18 cellular contexts compared by ENCODE assay signal in the genomic region with DNA sequence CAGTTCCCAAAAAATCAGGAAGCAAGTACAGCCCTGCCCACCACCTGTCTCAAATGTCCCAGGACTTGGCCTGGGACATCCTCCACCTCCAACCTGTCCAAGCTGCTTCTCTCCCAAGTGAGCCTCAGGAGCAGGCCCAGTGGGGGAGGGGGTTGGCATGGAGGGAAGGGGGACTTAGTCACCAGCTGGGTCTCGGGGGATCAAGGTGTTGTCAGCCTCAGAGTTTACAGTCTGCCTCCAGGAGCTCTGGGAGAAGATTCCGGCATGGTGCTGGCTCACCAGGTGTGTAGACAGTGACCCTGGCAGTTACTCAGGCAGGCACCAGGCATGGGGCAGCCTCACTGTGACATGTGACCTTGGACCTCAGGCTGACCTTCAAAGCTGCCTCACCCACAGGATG. TPM values are rescaled to one million over a fixed set of nuclear protein-coding genes. Genes with fewer than 3 reads are reported as not detected.
DNase-seq lines count a peak whose midpoint lies in the region; ATAC-seq and TF ChIP-seq lines count a peak whose summit lies in the region.
"Had no signal": no experiment of that assay in that cellular context is flagged by ENCODE, and none has a peak within 500 bp of the region (broad histone marks: within the 10 kb centered on the region; RNA-seq: fewer than 3 reads in every experiment).

No MANE protein-coding gene starts in this region.

- no peaks in the 10 kb centered on the region for H3K9me3 ChIP-seq in NT2/D1 (ENCODE audit: insufficient read depth, low read length)
- no peaks in the 10 kb centered on the region for H3K9me3 ChIP-seq in muscle layer of colon (ENCODE audit: low read length)
- H3K9me3 ChIP-seq in testis, result no peaks in the 10 kb centered on the region
- H3K9me3 ChIP-seq: BE2C, body of pancreas, SJSA1 had no signal

- H3K36me3 ChIP-seq in NT2/D1 (ENCODE audit: insufficient read depth, insufficient read length, low read length), result peaks cover 8% of the 10 kb centered on the region
- H3K36me3 ChIP-seq in muscle layer of colon (ENCODE audit: insufficient read depth, low read length), result no peaks in the 10 kb centered on the region
- no peaks in the 10 kb centered on the region for H3K36me3 ChIP-seq in testis (ENCODE audit: low read depth, missing control alignments)
- H3K36me3 ChIP-seq: BE2C, SJSA1 had no signal

- H3K9ac ChIP-seq in NT2/D1 (ENCODE audit: insufficient read length, low read depth) (peak overlapping the region; percentile 72), muscle layer of colon (ENCODE audit: low read length) (no peak overlapping the region)

- H3K4me1 ChIP-seq in NT2/D1 (ENCODE audit: insufficient read depth, insufficient read length), result peaks cover 56% of the 10 kb centered on the region
- peaks cover 66% of the 10 kb centered on the region for H3K4me1 ChIP-seq in muscle layer of colon (ENCODE audit: insufficient read depth, low read length)
- H3K4me1 ChIP-seq in testis, result peaks cover 55% of the 10 kb centered on the region

- DNase-seq in NT2/D1 (ENCODE audit: low read depth, low spot score), result no peak
- no peak for DNase-seq in testis
- no peak for DNase-seq in NCI-H2029 (lab: John Stamatoyannopoulos, UW)
- no peak for DNase-seq in foreskin melanocyte
- no peak for DNase-seq in activated CD8-positive, alpha-beta memory T cell treated with anti-CD3 and anti-CD28 coated beads, Interleukin-2, amount 50 U/mL, for 4 hours
- DNase-seq: activated CD4-positive, alpha-beta T cell treated with anti-CD3 and anti-CD28 coated beads for 4 hours; activated CD8-positive, alpha-beta memory T cell treated with anti-CD3 and anti-CD28 coated beads, Interleukin-2, amount 50 U/mL, for 48 hours; activated naive CD4-positive, alpha-beta T cell; BE2C; body of pancreas; DMS 273 treated with DMSO at 0.1 percent for 48 hours; hippocampal formation; naive B cell; T1000 had no signal

- TF ChIP-seq CTCF in testis (IDR thresholded peaks at IDR 0.05), result no peak

- 80 to 100% methylated on average over 1 to 2 of the region's 2 CpGs for WGBS in testis, 2 donors

- H3K4me3 ChIP-seq in NT2/D1 (ENCODE audit: insufficient read length, low read depth), result no peak overlapping the region
- no peak overlapping the region for H3K4me3 ChIP-seq in muscle layer of colon (ENCODE audit: low read depth in 1 of 2, low read length in 2 of 2)
- no peak overlapping the region for H3K4me3 ChIP-seq in testis
- H3K4me3 ChIP-seq: body of pancreas, SJSA1 had no signal

- H3K27me3 ChIP-seq in NT2/D1 (ENCODE audit: insufficient read depth, insufficient read length) (no peaks in the 10 kb centered on the region), muscle layer of colon (ENCODE audit: control insufficient read depth in 1 of 2, insufficient read depth in 2 of 2, low read length in 2 of 2) (peaks cover 0 to 4% of the 10 kb centered on the region in 2 donors), testis (no peaks in the 10 kb centered on the region)
- H3K27me3 ChIP-seq: BE2C, body of pancreas, SJSA1 had no signal

- H3K27ac ChIP-seq in cingulate gyrus (ENCODE audit: low read depth, low read length) (peak overlapping the region; percentile 54), muscle layer of colon (ENCODE audit: low read depth, low read length) (peak overlapping the region; percentile 80), testis (peak overlapping the region; percentile 65 to 86)
- H3K27ac ChIP-seq: SJSA1 had no signal

- no peak for TF ChIP-seq POLR2A in testis (IDR thresholded peaks at IDR 0.05)

- intact Hi-C loops in testis (cut with DNase I; ENCODE audit: low total_unique reads), result no loop called here

- ATAC-seq in GM21526 (IDR thresholded peaks at IDR 0.05; ENCODE audit: low FRiP score, unreplicated experiment), result no peak
- ATAC-seq: body of pancreas had no signal

RNA-seq across cellular contexts. Expression of gene ZNF423, which starts 19.7 kb away (rescaled TPM):
- 10 to 100 TPM; 12.1 to 19.0 TPM for total RNA-seq in testis
- polyA plus RNA-seq in testis (ENCODE audit: insufficient read depth, low read depth, low replicate concordance), result 8.9 TPM
